In the genomic region with DNA sequence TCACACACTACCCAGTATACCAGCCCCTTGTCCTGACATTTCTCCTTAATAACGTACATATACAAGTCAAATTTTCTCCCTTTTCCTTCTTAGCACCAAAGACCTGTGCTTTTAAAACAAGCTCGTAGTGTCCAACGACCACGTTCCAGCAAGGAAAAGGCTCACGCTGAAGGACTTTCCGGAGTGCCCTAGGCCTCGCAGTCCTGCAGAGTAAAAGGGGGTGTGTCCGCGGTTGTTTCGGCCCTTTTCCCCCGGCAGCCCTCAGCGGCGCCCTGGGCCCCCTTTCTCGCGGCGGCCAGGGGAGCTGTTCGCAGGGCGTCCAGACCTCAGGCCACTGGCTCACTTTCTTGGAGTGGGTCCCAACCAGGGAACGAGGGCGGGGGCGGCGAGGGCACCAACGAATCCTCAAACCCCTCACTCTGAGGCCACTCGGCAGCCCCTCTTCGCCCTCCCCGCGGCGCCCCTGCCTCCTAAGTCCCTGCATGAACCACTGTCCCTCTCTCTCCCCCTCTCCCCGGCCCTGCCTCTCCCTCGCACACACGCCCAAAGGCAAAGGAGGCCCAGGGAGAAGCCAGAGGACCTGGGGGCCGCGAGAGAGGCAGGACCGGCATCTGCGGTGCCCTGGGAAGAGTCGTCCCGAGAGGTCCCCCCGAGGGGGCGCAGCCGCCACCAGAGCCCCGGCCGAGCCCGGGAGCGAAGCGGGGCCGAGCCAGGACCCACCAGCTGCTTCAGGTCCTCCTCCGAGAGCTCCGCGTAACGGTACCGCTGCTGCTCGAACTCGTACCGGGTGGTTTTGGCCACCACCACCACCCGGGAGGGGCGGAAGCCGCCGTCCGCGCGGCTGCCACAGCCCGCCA, we compare ENCODE assay signal across 1 cellular context.
TF ChIP-seq lines count a peak whose summit lies in the region.

No MANE protein-coding gene starts in this region.

TF ChIP-seq in GM12878, 131 proteins besides CTCF, POLR2A, EP300 and RAD21:
- TF ChIP-seq TBL1XR1 (IDR thresholded peaks at IDR 0.05; ENCODE audit: low read depth, low read length), result no peak
- TF ChIP-seq MXI1 (IDR thresholded peaks at IDR 0.05; ENCODE audit: low read depth, low read length), result peak; percentile 40; the same call in 1 of the 2 replicates
- 0 out of 2 replicates have a peak, but pooled peaks have one; percentile 34 for TF ChIP-seq ASH2L (IDR thresholded peaks at IDR 0.05; ENCODE audit: borderline replicate concordance, low read depth)
- peak; percentile 19; the same call in 1 of the 2 replicates for TF ChIP-seq YY1 (IDR thresholded peaks at IDR 0.05; ENCODE audit: low read depth, low read length)
- TF ChIP-seq DPF2 (IDR thresholded peaks at IDR 0.05), result no peak
